Comparison of ENCODE assay signal across 20 cellular contexts in the genomic region with DNA sequence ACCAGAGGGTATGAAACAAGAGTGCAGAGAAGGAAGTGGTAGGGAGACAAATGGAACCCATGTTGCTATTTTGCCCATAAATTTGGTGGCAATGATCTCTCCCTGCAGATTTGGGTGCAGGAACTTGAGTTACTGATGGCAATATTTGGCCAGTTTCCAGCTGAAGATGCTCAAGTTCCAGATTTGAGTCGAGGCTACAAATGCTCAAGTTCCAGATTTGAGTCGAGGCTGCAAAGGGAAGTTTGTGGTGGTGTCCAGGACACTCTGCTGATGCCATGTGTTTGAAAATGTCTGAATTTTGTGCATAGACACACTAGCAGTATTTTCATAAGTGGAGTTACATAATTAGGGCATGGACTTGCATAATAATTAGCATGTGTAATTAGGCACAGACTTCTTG. TPM values are rescaled to one million over a fixed set of nuclear protein-coding genes. Genes with fewer than 3 reads are reported as not detected.
DNase-seq lines count a peak whose midpoint lies in the region; FAIRE-seq and TF ChIP-seq lines count a peak whose summit lies in the region.
"Had no signal": no experiment of that assay in that cellular context is flagged by ENCODE, and none has a peak within 500 bp of the region (broad histone marks: within the 10 kb centered on the region; RNA-seq: fewer than 3 reads in every experiment).

No MANE protein-coding gene starts in this region.

- H3K27me3 ChIP-seq in Caco-2 (replicated peaks; ENCODE audit: control insufficient read depth, insufficient read depth, low read length), result no peaks in the 10 kb centered on the region
- H3K27me3 ChIP-seq: MG63 had no signal

- no peak overlapping the region for H3K27ac Mint-ChIP-seq in Caco-2 (ENCODE audit: unreplicated experiment)
- H3K27ac Mint-ChIP-seq: CD4-positive, CD25-positive, alpha-beta regulatory T cell; HFFc6 had no signal

- no peak for FAIRE-seq in D721Med (lab: Jason Lieb, UNC)

- POLR2A ChIA-PET in Caco-2 (lab: Charles Lee), result no interaction called here

- H3K36me3 Mint-ChIP-seq in Caco-2 (ENCODE audit: insufficient read depth, unreplicated experiment), result no peaks in the 10 kb centered on the region
- H3K36me3 Mint-ChIP-seq: CD4-positive, CD25-positive, alpha-beta regulatory T cell had no signal

- intact Hi-C loops in Caco-2 (cut with micrococcal nuclease; ENCODE audit: unreplicated experiment), result no loop called here

- no peaks in the 10 kb centered on the region for H3K36me3 ChIP-seq in Caco-2 (ENCODE audit: control insufficient read depth, insufficient read depth, low read length)
- H3K36me3 ChIP-seq: MG63 had no signal

- peak; percentile 16 for DNase-seq in DMS 273 (lab: John Stamatoyannopoulos, UW; ENCODE audit: unreplicated experiment)
- no peak for DNase-seq in DMS 273 treated with DMSO at 0.1 percent for 48 hours (lab: John Stamatoyannopoulos, UW)
- peak; percentile 48 for DNase-seq in CD1c-positive myeloid dendritic cell (ENCODE audit: extremely low spot score)
- DNase-seq in MV-4-11 (lab: John Stamatoyannopoulos, UW), result peak; percentile 26
- peak; percentile 21 for DNase-seq in medulla oblongata (ENCODE audit: extremely low spot score)
- no peak for DNase-seq in Caco-2
- no peak for DNase-seq in HPDE6-E6E7 (ENCODE audit: extremely low spot score)
- DNase-seq in D721Med (ENCODE audit: insufficient read length, low spot score), result no peak
- DNase-seq: AML-193; CD4-positive, CD25-positive, alpha-beta regulatory T cell; COR-L47; H7; HFFc6; MG63; NCI-H1105 treated with DMSO at 0.1 percent for 48 hours; NCI-H1694; NCI-H2227 treated with DMSO at 0.1 percent for 48 hours; NCI-H510A treated with DMSO at 0.1 percent for 48 hours; PC-9; SIG-M5 had no signal

- H3K4me1 Mint-ChIP-seq in Caco-2 (ENCODE audit: low read depth, unreplicated experiment), result no peaks in the 10 kb centered on the region
- H3K4me1 Mint-ChIP-seq: CD4-positive, CD25-positive, alpha-beta regulatory T cell had no signal

- no peaks in the 10 kb centered on the region for H3K4me1 ChIP-seq in Caco-2

- no TSS peak for BruUV-seq in Caco-2 (replicated peaks; lab: Mats Ljungman, UMichigan)

- no peaks in the 10 kb centered on the region for H3K9me3 Mint-ChIP-seq in Caco-2 (ENCODE audit: unreplicated experiment)

- CTCF ChIA-PET in Caco-2 (lab: Charles Lee), result no interaction called here

- TF ChIP-seq CTCF in Caco-2 (IDR thresholded peaks at IDR 0.05; ENCODE audit: insufficient read depth in 1 of 2, low read depth in 1 of 2, low read length in 1 of 2, severe bottlenecking in 1 of 2, unreplicated experiment in 1 of 2) (no peak), D721Med (IDR thresholded peaks at IDR 0.05; ENCODE audit: insufficient read depth, missing control alignments) (no peak)

- H3K27me3 Mint-ChIP-seq in Caco-2 (ENCODE audit: insufficient read depth, unreplicated experiment), result peaks cover 8% of the 10 kb centered on the region

- no peak overlapping the region for H3K4me3 ChIP-seq in Caco-2 (ENCODE audit: low read depth, low read length)
- H3K4me3 ChIP-seq: MG63, PC-9 had no signal

- no peak overlapping the region for H3K4me3 Mint-ChIP-seq in Caco-2 (ENCODE audit: unreplicated experiment)
- H3K4me3 Mint-ChIP-seq: CD4-positive, CD25-positive, alpha-beta regulatory T cell; HFFc6 had no signal

- no peaks in the 10 kb centered on the region for H3K9me3 ChIP-seq in Caco-2
- H3K9me3 ChIP-seq: MG63 had no signal

RNA-seq across cellular contexts. Expression of a gene that starts 40.8 kb away (rescaled TPM):
- total RNA-seq in Caco-2 (2022), result 1.2 and 1.6 TPM in 2 replicates

Comparison
In these comparisons a context has a peak if more than half of its experiments do, and no peak if none do; other contexts are left out.
1. DNase-seq: peak in DMS 273 (single experiment), CD1c-positive myeloid dendritic cell (single experiment), MV-4-11 (single experiment) and medulla oblongata (single experiment); none in DMS 273 treated with DMSO at 0.1 percent for 48 hours (single experiment), Caco-2 (0 of 2), HPDE6-E6E7 (single experiment) and D721Med (single experiment).